1 cellular context compared by ENCODE assay signal in genomic region chr11:117273550-117274289, GRCh38.
A peak's percentile ranks its signal among the peaks of the same experiment; 100 is the strongest.
TF ChIP-seq lines count a peak whose summit lies in the region.

No MANE protein-coding gene starts in this region.

TF ChIP-seq in HEK293, 187 proteins besides CTCF, POLR2A, EP300 and RAD21 (continued from another document and continues in another):
- no peak for TF ChIP-seq HOXD13 (CRISPR knock-in tag; IDR thresholded peaks at IDR 0.05; ENCODE audit: borderline replicate concordance)
- TF ChIP-seq ZBTB21 (tag by site-specific recombination; IDR thresholded peaks at IDR 0.05) = peak; percentile 76
- no peak for TF ChIP-seq ZBTB1 (tag by site-specific recombination; IDR thresholded peaks at IDR 0.05)
- no peak for TF ChIP-seq SP3 (tag by site-specific recombination; IDR thresholded peaks at IDR 0.05)
- TF ChIP-seq, protein P1, sequence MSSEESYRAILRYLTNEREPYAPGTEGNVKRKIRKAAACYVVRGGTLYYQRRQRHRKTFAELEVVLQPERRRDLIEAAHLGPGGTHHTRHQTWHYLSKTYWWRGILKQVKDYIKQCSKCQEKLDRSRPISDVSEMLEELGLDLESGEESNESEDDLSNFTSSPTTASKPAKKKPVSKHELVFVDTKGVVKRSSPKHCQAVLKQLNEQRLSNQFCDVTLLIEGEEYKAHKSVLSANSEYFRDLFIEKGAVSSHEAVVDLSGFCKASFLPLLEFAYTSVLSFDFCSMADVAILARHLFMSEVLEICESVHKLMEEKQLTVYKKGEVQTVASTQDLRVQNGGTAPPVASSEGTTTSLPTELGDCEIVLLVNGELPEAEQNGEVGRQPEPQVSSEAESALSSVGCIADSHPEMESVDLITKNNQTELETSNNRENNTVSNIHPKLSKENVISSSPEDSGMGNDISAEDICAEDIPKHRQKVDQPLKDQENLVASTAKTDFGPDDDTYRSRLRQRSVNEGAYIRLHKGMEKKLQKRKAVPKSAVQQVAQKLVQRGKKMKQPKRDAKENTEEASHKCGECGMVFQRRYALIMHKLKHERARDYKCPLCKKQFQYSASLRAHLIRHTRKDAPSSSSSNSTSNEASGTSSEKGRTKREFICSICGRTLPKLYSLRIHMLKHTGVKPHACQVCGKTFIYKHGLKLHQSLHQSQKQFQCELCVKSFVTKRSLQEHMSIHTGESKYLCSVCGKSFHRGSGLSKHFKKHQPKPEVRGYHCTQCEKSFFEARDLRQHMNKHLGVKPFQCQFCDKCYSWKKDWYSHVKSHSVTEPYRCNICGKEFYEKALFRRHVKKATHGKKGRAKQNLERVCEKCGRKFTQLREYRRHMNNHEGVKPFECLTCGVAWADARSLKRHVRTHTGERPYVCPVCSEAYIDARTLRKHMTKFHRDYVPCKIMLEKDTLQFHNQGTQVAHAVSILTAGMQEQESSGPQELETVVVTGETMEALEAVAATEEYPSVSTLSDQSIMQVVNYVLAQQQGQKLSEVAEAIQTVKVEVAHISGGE (tag by site-specific recombination; conservative IDR thresholded peaks at IDR 0.05; ENCODE audit: low read depth) = no peak
- TF ChIP-seq TCF7L2 (IDR thresholded peaks at IDR 0.05; ENCODE audit: borderline replicate concordance, low read depth, low read length) = no peak
- no peak for TF ChIP-seq ZNF747 (tag by site-specific recombination; IDR thresholded peaks at IDR 0.05)
- no peak for TF ChIP-seq ZNF654 (tag by site-specific recombination; IDR thresholded peaks at IDR 0.05; ENCODE audit: low read depth)
- no peak for TF ChIP-seq ZNF529 (tag by site-specific recombination; IDR thresholded peaks at IDR 0.05; ENCODE audit: insufficient replicate concordance)
- peak; percentile 13; the same call in 1 of the 2 replicates for TF ChIP-seq ZNF585B (tag by site-specific recombination; IDR thresholded peaks at IDR 0.05)
- TF ChIP-seq ZNF561 (tag by site-specific recombination; IDR thresholded peaks at IDR 0.05; ENCODE audit: borderline replicate concordance) = no peak
- TF ChIP-seq, protein P2, sequence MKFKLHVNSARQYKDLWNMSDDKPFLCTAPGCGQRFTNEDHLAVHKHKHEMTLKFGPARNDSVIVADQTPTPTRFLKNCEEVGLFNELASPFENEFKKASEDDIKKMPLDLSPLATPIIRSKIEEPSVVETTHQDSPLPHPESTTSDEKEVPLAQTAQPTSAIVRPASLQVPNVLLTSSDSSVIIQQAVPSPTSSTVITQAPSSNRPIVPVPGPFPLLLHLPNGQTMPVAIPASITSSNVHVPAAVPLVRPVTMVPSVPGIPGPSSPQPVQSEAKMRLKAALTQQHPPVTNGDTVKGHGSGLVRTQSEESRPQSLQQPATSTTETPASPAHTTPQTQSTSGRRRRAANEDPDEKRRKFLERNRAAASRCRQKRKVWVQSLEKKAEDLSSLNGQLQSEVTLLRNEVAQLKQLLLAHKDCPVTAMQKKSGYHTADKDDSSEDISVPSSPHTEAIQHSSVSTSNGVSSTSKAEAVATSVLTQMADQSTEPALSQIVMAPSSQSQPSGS (tag by site-specific recombination; IDR thresholded peaks at IDR 0.05; ENCODE audit: low read depth) = no peak
- no peak for TF ChIP-seq RBAK (tag by site-specific recombination; IDR thresholded peaks at IDR 0.05)
- TF ChIP-seq, protein P3, sequence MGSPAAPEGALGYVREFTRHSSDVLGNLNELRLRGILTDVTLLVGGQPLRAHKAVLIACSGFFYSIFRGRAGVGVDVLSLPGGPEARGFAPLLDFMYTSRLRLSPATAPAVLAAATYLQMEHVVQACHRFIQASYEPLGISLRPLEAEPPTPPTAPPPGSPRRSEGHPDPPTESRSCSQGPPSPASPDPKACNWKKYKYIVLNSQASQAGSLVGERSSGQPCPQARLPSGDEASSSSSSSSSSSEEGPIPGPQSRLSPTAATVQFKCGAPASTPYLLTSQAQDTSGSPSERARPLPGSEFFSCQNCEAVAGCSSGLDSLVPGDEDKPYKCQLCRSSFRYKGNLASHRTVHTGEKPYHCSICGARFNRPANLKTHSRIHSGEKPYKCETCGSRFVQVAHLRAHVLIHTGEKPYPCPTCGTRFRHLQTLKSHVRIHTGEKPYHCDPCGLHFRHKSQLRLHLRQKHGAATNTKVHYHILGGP (tag by site-specific recombination; IDR thresholded peaks at IDR 0.05) = no peak
- TF ChIP-seq, protein P4, sequence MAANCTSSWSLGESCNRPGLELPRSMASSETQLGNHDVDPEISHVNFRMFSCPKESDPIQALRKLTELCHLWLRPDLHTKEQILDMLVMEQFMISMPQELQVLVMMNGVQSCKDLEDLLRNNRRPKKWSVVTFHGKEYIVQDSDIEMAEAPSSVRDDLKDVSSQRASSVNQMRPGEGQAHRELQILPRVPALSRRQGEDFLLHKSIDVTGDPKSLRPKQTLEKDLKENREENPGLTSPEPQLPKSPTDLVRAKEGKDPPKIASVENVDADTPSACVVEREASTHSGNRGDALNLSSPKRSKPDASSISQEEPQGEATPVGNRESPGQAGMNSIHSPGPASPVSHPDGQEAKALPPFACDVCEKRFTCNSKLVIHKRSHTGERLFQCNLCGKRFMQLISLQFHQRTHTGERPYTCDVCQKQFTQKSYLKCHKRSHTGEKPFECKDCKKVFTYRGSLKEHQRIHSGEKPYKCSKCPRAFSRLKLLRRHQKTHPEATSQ (tag by site-specific recombination; IDR thresholded peaks at IDR 0.05) = no peak
- no peak for TF ChIP-seq ZNF558 (tag by site-specific recombination; IDR thresholded peaks at IDR 0.05)
- TF ChIP-seq ZNF560 (tag by site-specific recombination; IDR thresholded peaks at IDR 0.05; ENCODE audit: borderline replicate concordance) = no peak
- no peak for TF ChIP-seq ZNF391 (tag by site-specific recombination; IDR thresholded peaks at IDR 0.05; ENCODE audit: borderline replicate concordance, low read depth)
- no peak for TF ChIP-seq ZNF626 (tag by site-specific recombination; IDR thresholded peaks at IDR 0.05)
- TF ChIP-seq ZNF280C (tag by site-specific recombination; IDR thresholded peaks at IDR 0.05) = no peak
- no peak for TF ChIP-seq ZNF555 (tag by site-specific recombination; conservative IDR thresholded peaks at IDR 0.05)
- TF ChIP-seq ZBTB10 (tag by site-specific recombination; IDR thresholded peaks at IDR 0.05) = no peak
- no peak for TF ChIP-seq ZNF596 (tag by site-specific recombination; IDR thresholded peaks at IDR 0.05)
- no peak for TF ChIP-seq ZSCAN30 (tag by site-specific recombination; IDR thresholded peaks at IDR 0.05)
- TF ChIP-seq KLF1 (tag by site-specific recombination; IDR thresholded peaks at IDR 0.05) = no peak
- no peak for TF ChIP-seq REPIN1 (tag by site-specific recombination; IDR thresholded peaks at IDR 0.05; ENCODE audit: low read depth)
- no peak for TF ChIP-seq ZNF19 (tag by site-specific recombination; IDR thresholded peaks at IDR 0.05; ENCODE audit: low read depth)
- no peak for TF ChIP-seq EGR2 (tag by site-specific recombination; IDR thresholded peaks at IDR 0.05; ENCODE audit: low read depth)
- TF ChIP-seq ZNF350 (tag by site-specific recombination; IDR thresholded peaks at IDR 0.05) = no peak
- TF ChIP-seq, protein P5, sequence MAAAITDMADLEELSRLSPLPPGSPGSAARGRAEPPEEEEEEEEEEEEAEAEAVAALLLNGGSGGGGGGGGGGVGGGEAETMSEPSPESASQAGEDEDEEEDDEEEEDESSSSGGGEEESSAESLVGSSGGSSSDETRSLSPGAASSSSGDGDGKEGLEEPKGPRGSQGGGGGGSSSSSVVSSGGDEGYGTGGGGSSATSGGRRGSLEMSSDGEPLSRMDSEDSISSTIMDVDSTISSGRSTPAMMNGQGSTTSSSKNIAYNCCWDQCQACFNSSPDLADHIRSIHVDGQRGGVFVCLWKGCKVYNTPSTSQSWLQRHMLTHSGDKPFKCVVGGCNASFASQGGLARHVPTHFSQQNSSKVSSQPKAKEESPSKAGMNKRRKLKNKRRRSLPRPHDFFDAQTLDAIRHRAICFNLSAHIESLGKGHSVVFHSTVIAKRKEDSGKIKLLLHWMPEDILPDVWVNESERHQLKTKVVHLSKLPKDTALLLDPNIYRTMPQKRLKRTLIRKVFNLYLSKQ (tag by site-specific recombination; IDR thresholded peaks at IDR 0.05; ENCODE audit: borderline replicate concordance) = no peak
- TF ChIP-seq GFI1B (tag by site-specific recombination; IDR thresholded peaks at IDR 0.05) = no peak
- TF ChIP-seq ZNF544 (tag by site-specific recombination; IDR thresholded peaks at IDR 0.05) = no peak
- no peak for TF ChIP-seq ZNF510 (tag by site-specific recombination; IDR thresholded peaks at IDR 0.05; ENCODE audit: insufficient replicate concordance)
- no peak for TF ChIP-seq ZNF362 (tag by site-specific recombination; IDR thresholded peaks at IDR 0.05)
- TF ChIP-seq ZNF157 (tag by site-specific recombination; IDR thresholded peaks at IDR 0.05) = no peak
- TF ChIP-seq ZNF785 (tag by site-specific recombination; IDR thresholded peaks at IDR 0.05) = no peak
- no peak for TF ChIP-seq ZBTB7A (tag by site-specific recombination; IDR thresholded peaks at IDR 0.05; ENCODE audit: low read depth)
- TF ChIP-seq ZNF2 (tag by site-specific recombination; IDR thresholded peaks at IDR 0.05) = peak; percentile 52; the same call in 1 of the 2 replicates
- TF ChIP-seq ZNF221 (tag by site-specific recombination; IDR thresholded peaks at IDR 0.05; ENCODE audit: borderline replicate concordance) = no peak
- no peak for TF ChIP-seq ZNF169 (tag by site-specific recombination; IDR thresholded peaks at IDR 0.05)
- TF ChIP-seq, protein P6, sequence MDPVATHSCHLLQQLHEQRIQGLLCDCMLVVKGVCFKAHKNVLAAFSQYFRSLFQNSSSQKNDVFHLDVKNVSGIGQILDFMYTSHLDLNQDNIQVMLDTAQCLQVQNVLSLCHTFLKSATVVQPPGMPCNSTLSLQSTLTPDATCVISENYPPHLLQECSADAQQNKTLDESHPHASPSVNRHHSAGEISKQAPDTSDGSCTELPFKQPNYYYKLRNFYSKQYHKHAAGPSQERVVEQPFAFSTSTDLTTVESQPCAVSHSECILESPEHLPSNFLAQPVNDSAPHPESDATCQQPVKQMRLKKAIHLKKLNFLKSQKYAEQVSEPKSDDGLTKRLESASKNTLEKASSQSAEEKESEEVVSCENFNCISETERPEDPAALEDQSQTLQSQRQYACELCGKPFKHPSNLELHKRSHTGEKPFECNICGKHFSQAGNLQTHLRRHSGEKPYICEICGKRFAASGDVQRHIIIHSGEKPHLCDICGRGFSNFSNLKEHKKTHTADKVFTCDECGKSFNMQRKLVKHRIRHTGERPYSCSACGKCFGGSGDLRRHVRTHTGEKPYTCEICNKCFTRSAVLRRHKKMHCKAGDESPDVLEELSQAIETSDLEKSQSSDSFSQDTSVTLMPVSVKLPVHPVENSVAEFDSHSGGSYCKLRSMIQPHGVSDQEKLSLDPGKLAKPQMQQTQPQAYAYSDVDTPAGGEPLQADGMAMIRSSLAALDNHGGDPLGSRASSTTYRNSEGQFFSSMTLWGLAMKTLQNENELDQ (tag by site-specific recombination; IDR thresholded peaks at IDR 0.05; ENCODE audit: low read depth) = no peak
- no peak for TF ChIP-seq ZNF184 (tag by site-specific recombination; IDR thresholded peaks at IDR 0.05)
- peak; percentile 65 for TF ChIP-seq ZNF335 (tag by site-specific recombination; conservative IDR thresholded peaks at IDR 0.05)
- TF ChIP-seq ZNF341 (tag by site-specific recombination; IDR thresholded peaks at IDR 0.05; ENCODE audit: low read depth) = no peak
- TF ChIP-seq ZNF660 (tag by site-specific recombination; IDR thresholded peaks at IDR 0.05) = no peak
